In genomic region chr11:120511804-120512726, GRCh38 we compare ENCODE assay signal across 11 cellular contexts. TPM values are rescaled to one million over a fixed set of nuclear protein-coding genes. Genes with fewer than 3 reads are reported as not detected.
A peak's percentile ranks its signal among the peaks of the same experiment; 100 is the strongest.
DNase-seq lines count a peak whose midpoint lies in the region; ATAC-seq and TF ChIP-seq lines count a peak whose summit lies in the region.
"Had no signal": no experiment of that assay in that cellular context is flagged by ENCODE, and none has a peak within 500 bp of the region (broad histone marks: within the 10 kb centered on the region; RNA-seq: fewer than 3 reads in every experiment).

No MANE protein-coding gene starts in this region.

- H4K5ac ChIP-seq in H9 (ENCODE audit: insufficient read length, low read depth, low read length) = no peak overlapping the region

- no peak overlapping the region for H2BK5ac ChIP-seq in H9 (ENCODE audit: insufficient read length, low read length)

- no peaks in the 10 kb centered on the region; the same call in 1 of the 2 replicates for H3K27me3 ChIP-seq in H9 (ENCODE audit: insufficient read depth, low read length)
- peaks cover 40% of the 10 kb centered on the region for H3K27me3 ChIP-seq in neural progenitor cell

- peaks cover 4% of the 10 kb centered on the region for H3K23me2 ChIP-seq in H9 (ENCODE audit: insufficient read length, low read depth, low read length, poor library complexity, severe bottlenecking)

- H3K4me2 ChIP-seq in H9 (ENCODE audit: insufficient read depth, insufficient read length, low read length) = peak overlapping the region; percentile 61
- peak overlapping the region; percentile 87 for H3K4me2 ChIP-seq in neural progenitor cell

- H4K8ac ChIP-seq in H9 (replicated peaks; ENCODE audit: insufficient read length, low read depth, low read length) = no peak overlapping the region

- H3K4ac ChIP-seq in H9 (ENCODE audit: low read depth, low read length) = no peak overlapping the region

- no peak overlapping the region for H4K91ac ChIP-seq in H9 (ENCODE audit: insufficient read length, low read depth, low read length)

- no peaks in the 10 kb centered on the region for H3K4me1 ChIP-seq in H9 (ENCODE audit: insufficient read depth, low read length)
- H3K4me1 ChIP-seq in neural progenitor cell = peaks cover 8% of the 10 kb centered on the region
- H3K4me1 ChIP-seq: parathyroid adenoma had no signal

- no peak overlapping the region for H3K56ac ChIP-seq in H9 (ENCODE audit: insufficient read length, low read depth, low read length)

- no peaks in the 10 kb centered on the region for H3K79me1 ChIP-seq in H9 (ENCODE audit: insufficient read depth, low read depth, low read length, poor library complexity, severe bottlenecking)

- no peak overlapping the region for H2AFZ ChIP-seq in H9 (ENCODE audit: low read length)
- H2AFZ ChIP-seq in neural progenitor cell (replicated peaks) = peak overlapping the region; percentile 50
- H2AFZ ChIP-seq: parathyroid adenoma had no signal

- H3K27ac Mint-ChIP-seq in H9 (no peak overlapping the region), neural progenitor cell (no peak overlapping the region)
- H3K27ac Mint-ChIP-seq in effector memory CD8-positive, alpha-beta T cell = no peak overlapping the region
- H3K27ac Mint-ChIP-seq: stimulated activated naive CD8-positive, alpha-beta T cell treated with anti-CD3 and anti-CD28 coated beads, Interleukin-15, Interleukin-2, amounts not matched to agents 100 ng/mL and 50 ng/mL, for 24 hours had no signal

- H2AK5ac ChIP-seq in H9 (ENCODE audit: insufficient read length, low read length) = no peak overlapping the region

- no peaks in the 10 kb centered on the region for H3K9me3 ChIP-seq in H9 (ENCODE audit: control insufficient read depth, low read depth, low read length)
- no peaks in the 10 kb centered on the region for H3K9me3 ChIP-seq in neural progenitor cell (ENCODE audit: low read depth)

- H3K36me3 ChIP-seq in neural progenitor cell = no peaks in the 10 kb centered on the region

- peaks cover 17 to 22% of the 10 kb centered on the region in 2 experiments for H3K4me1 Mint-ChIP-seq in H9
- H3K4me1 Mint-ChIP-seq in effector memory CD8-positive, alpha-beta T cell (ENCODE audit: low read depth in 2 of 2) = peaks cover 2 to 3% of the 10 kb centered on the region in 2 donors
- H3K4me1 Mint-ChIP-seq in neural progenitor cell = peaks cover 14% of the 10 kb centered on the region

- H3K4me3 Mint-ChIP-seq in H9 (peak overlapping the region; percentile 60 to 79), neural progenitor cell (peak overlapping the region; percentile 79)
- peak overlapping the region; percentile 48 to 55 for H3K4me3 Mint-ChIP-seq in effector memory CD8-positive, alpha-beta T cell
- H3K4me3 Mint-ChIP-seq: stimulated activated naive CD8-positive, alpha-beta T cell treated with anti-CD3 and anti-CD28 coated beads, Interleukin-15, Interleukin-2, amounts not matched to agents 100 ng/mL and 50 ng/mL, for 24 hours had no signal

- TF ChIP-seq CTCF in H9 (conservative IDR thresholded peaks at IDR 0.05) (no peak), neural progenitor cell (IDR thresholded peaks at IDR 0.05) (no peak)

- H3K36me3 Mint-ChIP-seq in H9 (ENCODE audit: insufficient read depth in 1 of 3, low read depth in 3 of 3) = no peaks in the 10 kb centered on the region
- no peaks in the 10 kb centered on the region for H3K36me3 Mint-ChIP-seq in effector memory CD8-positive, alpha-beta T cell (ENCODE audit: insufficient read depth)
- H3K36me3 Mint-ChIP-seq in neural progenitor cell = no peaks in the 10 kb centered on the region

- H3K14ac ChIP-seq in H9 (ENCODE audit: insufficient read depth, low read length) = no peak overlapping the region

- H4K20me1 ChIP-seq in H9 (ENCODE audit: control insufficient read depth, insufficient read depth, insufficient read length) (peaks cover 2% of the 10 kb centered on the region), neural progenitor cell (ENCODE audit: low read depth) (no peaks in the 10 kb centered on the region)

- no peak overlapping the region for H3K23ac ChIP-seq in H9 (ENCODE audit: insufficient read length, low read depth, low read length)

- WGBS in H9 (ENCODE audit: extremely low coverage, insufficient read length, low lambda C conversion rate) = no CpG with 5 or more reads among the region's 73 CpGs

- H3K9ac ChIP-seq in H9 (ENCODE audit: extremely low read depth, insufficient read length, low read length) = no peak overlapping the region
- H3K9ac ChIP-seq in neural progenitor cell = no peak overlapping the region
- H3K9ac ChIP-seq: parathyroid adenoma had no signal

- H3K79me2 ChIP-seq in H9 (ENCODE audit: insufficient read depth, low read length) (no peaks in the 10 kb centered on the region), neural progenitor cell (ENCODE audit: low read depth) (no peaks in the 10 kb centered on the region)
- H3K79me2 ChIP-seq: parathyroid adenoma had no signal

- no peak overlapping the region for H3K27ac ChIP-seq in H9 (ENCODE audit: insufficient read length, low read depth, low read length)
- H3K27ac ChIP-seq in neural progenitor cell = no peak overlapping the region
- H3K27ac ChIP-seq: parathyroid adenoma, RWPE1 had no signal

- H2BK20ac ChIP-seq in H9 (ENCODE audit: low read depth, low read length, poor library complexity, severe bottlenecking) = no peak overlapping the region

- H3K9me3 Mint-ChIP-seq in H9 (no peaks in the 10 kb centered on the region), neural progenitor cell (no peaks in the 10 kb centered on the region)
- H3K9me3 Mint-ChIP-seq in effector memory CD8-positive, alpha-beta T cell = no peaks in the 10 kb centered on the region
- H3K9me3 Mint-ChIP-seq: stimulated activated naive CD8-positive, alpha-beta T cell treated with anti-CD3 and anti-CD28 coated beads, Interleukin-15, Interleukin-2, amounts not matched to agents 100 ng/mL and 50 ng/mL, for 24 hours had no signal

- no peak overlapping the region for H3T11ph ChIP-seq in H9 (ENCODE audit: low read length)

- H2BK12ac ChIP-seq in H9 (ENCODE audit: insufficient read length, low read depth, low read length) = no peak overlapping the region

- H3F3A ChIP-seq in neural progenitor cell (ENCODE audit: low read depth) = no peaks in the 10 kb centered on the region

- peak overlapping the region; percentile 56 for H3K4me3 ChIP-seq in neural progenitor cell

- H2BK120ac ChIP-seq in H9 (ENCODE audit: low read depth, low read length, poor library complexity, severe bottlenecking) = no peak overlapping the region

- H3K18ac ChIP-seq in H9 (ENCODE audit: insufficient read length, low read depth, low read length) = no peak overlapping the region

- H3K27me3 Mint-ChIP-seq in H9 (ENCODE audit: low read depth) (peaks cover 78% of the 10 kb centered on the region), neural progenitor cell (ENCODE audit: insufficient read depth, low read depth) (peaks cover 28% of the 10 kb centered on the region)
- peaks cover 79 to 94% of the 10 kb centered on the region in 2 donors for H3K27me3 Mint-ChIP-seq in effector memory CD8-positive, alpha-beta T cell

- ATAC-seq in effector memory CD8-positive, alpha-beta T cell (replicated peaks) = no peak
- ATAC-seq in HG02981 (IDR thresholded peaks at IDR 0.05; ENCODE audit: unreplicated experiment) = no peak

- H2BK15ac ChIP-seq in H9 (ENCODE audit: low read depth, low read length) = no peak overlapping the region

- DNase-seq in AG08396 (ENCODE audit: low spot score) = peak; percentile 47
- DNase-seq in H9 = no peak
- DNase-seq in effector memory CD8-positive, alpha-beta T cell = no peak
- DNase-seq in neural progenitor cell (ENCODE audit: low spot score) = peak; percentile 27
- DNase-seq in GM19240 (ENCODE audit: insufficient read length, low spot score) = no peak
- DNase-seq in OCI-M2 (lab: John Stamatoyannopoulos, UW; ENCODE audit: unreplicated experiment) = no peak
- no peak for DNase-seq in OCI-M1 (lab: John Stamatoyannopoulos, UW)

RNA-seq across cellular contexts. Expression of gene GRIK4, which starts 0.5 kb away (rescaled TPM):
- 2.2 and 2.3 TPM in 2 replicates for total RNA-seq in H9 (2021)
- 0.36 and 0.68 TPM in 2 replicates for total RNA-seq in neural progenitor cell (ENCODE audit: low replicate concordance)

Comparison
In these comparisons a context has a peak if more than half of its experiments do, and no peak if none do; other contexts are left out.
1. DNase-seq: peak in AG08396 (single experiment) and neural progenitor cell (single experiment); none in H9 (single experiment), effector memory CD8-positive, alpha-beta T cell (0 of 3), GM19240 (single experiment), OCI-M2 (single experiment) and OCI-M1 (single experiment).
2. Peak in every context shown above with its lines, with median percentiles within 50 percentile points of each other: H3K4me3 Mint-ChIP-seq.